Comparison of ENCODE assay signal across 1 cellular context in genomic region chr9:88577736-88578485, GRCh38.
TF ChIP-seq lines count a peak whose summit lies in the region.

No MANE protein-coding gene starts in this region.

TF ChIP-seq in HepG2, 621 proteins besides CTCF, POLR2A, EP300 and RAD21:
- TF ChIP-seq BHLHE40 (IDR thresholded peaks at IDR 0.05; ENCODE audit: low read length) (no peak), CSRNP1 (CRISPR knock-in tag; IDR thresholded peaks at IDR 0.05) (no peak), SALL2 (CRISPR knock-in tag; IDR thresholded peaks at IDR 0.05) (no peak), SMAD1 (CRISPR knock-in tag; IDR thresholded peaks at IDR 0.05; ENCODE audit: borderline replicate concordance, low read depth) (no peak), ZNF543 (CRISPR knock-in tag; IDR thresholded peaks at IDR 0.05) (no peak), RARG (CRISPR knock-in tag; IDR thresholded peaks at IDR 0.05; ENCODE audit: low read depth) (no peak)
TF ChIP-seq in HepG2: peak in this region for 0.
